In genomic region chr1:232776526-232776925, GRCh38 we compare ENCODE assay signal across 20 cellular contexts.
"Had no signal": no experiment of that assay in that cellular context is flagged by ENCODE, and none has a peak within 500 bp of the region (broad histone marks: within the 10 kb centered on the region; RNA-seq: fewer than 3 reads in every experiment).

No MANE protein-coding gene starts in this region.

- H3K4me1 Mint-ChIP-seq: endodermal cell; naive thymus-derived CD4-positive, alpha-beta T cell; nephron progenitor cell; stimulated activated memory B cell treated with anti-CD40 and anti-IgM and Interleukin-4, amounts not matched to agents 10 μg/mL and 1 μg/mL and 100 μg/mL, for 72 hours had no signal

- H3K27ac Mint-ChIP-seq: endodermal cell; naive thymus-derived CD4-positive, alpha-beta T cell; nephron progenitor cell; stimulated activated memory B cell treated with anti-CD40 and anti-IgM and Interleukin-4, amounts not matched to agents 10 μg/mL and 1 μg/mL and 100 μg/mL, for 72 hours; stimulated activated naive CD8-positive, alpha-beta T cell treated with anti-CD3 and anti-CD28 coated beads, Interleukin-15, Interleukin-2, amounts not matched to agents 100 ng/mL and 50 ng/mL, for 24 hours had no signal

- H3K9me3 ChIP-seq: colonic mucosa, heart left ventricle, spleen, testis, upper lobe of right lung had no signal

- ATAC-seq: heart left ventricle; naive thymus-derived CD4-positive, alpha-beta T cell; sciatic nerve; stimulated activated memory B cell treated with anti-CD40 and anti-IgM and Interleukin-4, amounts not matched to agents 10 μg/mL and 1 μg/mL and 100 μg/mL, for 72 hours; upper lobe of right lung had no signal

- H3K36me3 Mint-ChIP-seq: naive thymus-derived CD4-positive, alpha-beta T cell; stimulated activated memory B cell treated with anti-CD40 and anti-IgM and Interleukin-4, amounts not matched to agents 10 μg/mL and 1 μg/mL and 100 μg/mL, for 72 hours had no signal

- H3K4me3 ChIP-seq: colonic mucosa, heart left ventricle, spleen, testis, tibial nerve, upper lobe of right lung had no signal

- H3K27me3 Mint-ChIP-seq: stimulated activated memory B cell treated with anti-CD40 and anti-IgM and Interleukin-4, amounts not matched to agents 10 μg/mL and 1 μg/mL and 100 μg/mL, for 72 hours; stimulated activated naive CD8-positive, alpha-beta T cell treated with anti-CD3 and anti-CD28 coated beads, Interleukin-15, Interleukin-2, amounts not matched to agents 100 ng/mL and 50 ng/mL, for 24 hours had no signal

- H3K4me1 ChIP-seq: colonic mucosa, heart left ventricle, spleen, testis, tibial nerve, upper lobe of right lung had no signal

- H3K27ac ChIP-seq: colonic mucosa, heart left ventricle, spleen, testis, tibial nerve, upper lobe of right lung had no signal

- DNase-seq: colonic mucosa; dermis blood vessel endothelial cell; effector CD4-positive, alpha-beta T cell; endodermal cell; heart left ventricle; hippocampal formation; kidney glomerular epithelial cell; naive thymus-derived CD4-positive, alpha-beta T cell; nephron progenitor cell; posterior cingulate gyrus; spleen; stimulated activated CD4-positive, alpha-beta T cell treated with anti-CD3 and anti-CD28 coated beads, Interleukin-15, amount 100 ng/mL, for 24 hours; stimulated activated CD4-positive, alpha-beta T cell treated with anti-CD3 and anti-CD28 coated beads, Interleukin-1b, Interleukin-23, amount 100 ng/mL, for 48 hours; stimulated activated CD4-positive, alpha-beta T cell treated with anti-CD3 and anti-CD28 coated beads, Interleukin-4, amount 100 ng/mL, for 24 hours; testis; upper lobe of right lung had no signal

- H3K36me3 ChIP-seq: colonic mucosa, heart left ventricle, spleen, tibial nerve, upper lobe of right lung had no signal

- H3K4me3 Mint-ChIP-seq: endodermal cell; naive thymus-derived CD4-positive, alpha-beta T cell; nephron progenitor cell; stimulated activated memory B cell treated with anti-CD40 and anti-IgM and Interleukin-4, amounts not matched to agents 10 μg/mL and 1 μg/mL and 100 μg/mL, for 72 hours; stimulated activated naive CD8-positive, alpha-beta T cell treated with anti-CD3 and anti-CD28 coated beads, Interleukin-15, Interleukin-2, amounts not matched to agents 100 ng/mL and 50 ng/mL, for 24 hours had no signal
